Comparison of ENCODE assay signal across 16 cellular contexts in genomic region chr16:27718767-27719445, GRCh38.
DNase-seq lines count a peak whose midpoint lies in the region; ATAC-seq and TF ChIP-seq lines count a peak whose summit lies in the region.
"Had no signal": no experiment of that assay in that cellular context is flagged by ENCODE, and none has a peak within 500 bp of the region (broad histone marks: within the 10 kb centered on the region; RNA-seq: fewer than 3 reads in every experiment).

No MANE protein-coding gene starts in this region.

- WGBS in suprapubic skin = 82% methylated on average over 7 of the region's 7 CpGs

- TF ChIP-seq EP300 in suprapubic skin (IDR thresholded peaks at IDR 0.05) = no peak

- H3K4me3 Mint-ChIP-seq in CD4-positive, alpha-beta memory T cell = peak overlapping the region in 1 of 8 donors; percentile 27
- no peak overlapping the region for H3K4me3 Mint-ChIP-seq in WTC11
- H3K4me3 Mint-ChIP-seq in activated T-helper 17 cell treated with anti-CD3 and anti-CD28 coated beads, Interleukin-2, amount 50 U/mL, for 72 hours = no peak overlapping the region
- H3K4me3 Mint-ChIP-seq: activated naive CD4-positive, alpha-beta T cell treated with anti-CD3 and anti-CD28 coated beads, Interleukin-2, amount 50 U/mL, for 24 hours; type B pancreatic cell had no signal

- no peaks in the 10 kb centered on the region for H3K9me3 ChIP-seq in CD4-positive, alpha-beta memory T cell (ENCODE audit: control insufficient read depth in 1 of 2, low read length in 2 of 2)
- no peaks in the 10 kb centered on the region for H3K9me3 ChIP-seq in suprapubic skin

- peaks cover 5% of the 10 kb centered on the region for H3K4me1 ChIP-seq in CD4-positive, alpha-beta memory T cell (ENCODE audit: insufficient read depth, low read length)
- H3K4me1 ChIP-seq in suprapubic skin = peaks cover 30% of the 10 kb centered on the region

- no peak for DNase-seq in CD4-positive, alpha-beta memory T cell
- DNase-seq in WTC11 (ENCODE audit: low spot score) = no peak
- peak in 50 of 51 donors; percentile 13 to 95 (median 80) for DNase-seq in hypothalamus (lab: John Stamatoyannopoulos, UW)
- DNase-seq in posterior vena cava (ENCODE audit: low spot score) = peak; percentile 53
- DNase-seq in suprapubic skin (ENCODE audit: low spot score in 2 of 2) = no peak
- DNase-seq: AML-193; DMS79 treated with DMSO at 0.1 percent for 48 hours; NCI-H2171; NK-92 treated with Interleukin-12 subunit alpha and Interleukin-12 subunit beta, amount 100 ng/mL, for 24 hours had no signal

- ATAC-seq in WTC11 (no peak), HG03095 (IDR thresholded peaks at IDR 0.05; ENCODE audit: unreplicated experiment) (no peak), GM19452 (IDR thresholded peaks at IDR 0.05; ENCODE audit: unreplicated experiment) (no peak)
- ATAC-seq in activated T-helper 17 cell treated with anti-CD3 and anti-CD28 coated beads, Interleukin-2, amount 50 U/mL, for 72 hours (replicated peaks) = no peak
- ATAC-seq: Right ventricle myocardium inferior had no signal

- H3K27ac ChIP-seq in CD4-positive, alpha-beta memory T cell (ENCODE audit: low read depth, low read length) = no peak overlapping the region
- H3K27ac ChIP-seq in suprapubic skin = no peak overlapping the region
- H3K27ac ChIP-seq: hepatocyte had no signal

- no peaks in the 10 kb centered on the region for H3K36me3 ChIP-seq in CD4-positive, alpha-beta memory T cell (ENCODE audit: insufficient read depth, low read length)
- no peaks in the 10 kb centered on the region for H3K36me3 ChIP-seq in suprapubic skin

- CTCF ChIA-PET in CD4-positive, alpha-beta memory T cell (lab: Charles Lee; ENCODE audit: partially characterized antibody) = no interaction called here
- CTCF ChIA-PET in WTC11 (lab: Charles Lee) = interaction anchor here (1.1 to 6.1 kb wide), 4 partner anchors 20 to 149 kb away, joined by 3 to 25 read pairs (median 4); no protein-coding TSS in a partner anchor

- no peak overlapping the region for H3K4me3 ChIP-seq in CD4-positive, alpha-beta memory T cell (ENCODE audit: low read length in 2 of 2)
- no peak overlapping the region for H3K4me3 ChIP-seq in suprapubic skin
- H3K4me3 ChIP-seq: hepatocyte had no signal

- no peaks in the 10 kb centered on the region for H3K27me3 Mint-ChIP-seq in CD4-positive, alpha-beta memory T cell
- H3K27me3 Mint-ChIP-seq in WTC11 (ENCODE audit: low read depth) = no peaks in the 10 kb centered on the region
- no peaks in the 10 kb centered on the region for H3K27me3 Mint-ChIP-seq in activated T-helper 17 cell treated with anti-CD3 and anti-CD28 coated beads, Interleukin-2, amount 50 U/mL, for 72 hours
- H3K27me3 Mint-ChIP-seq: activated naive CD4-positive, alpha-beta T cell treated with anti-CD3 and anti-CD28 coated beads, Interleukin-2, amount 50 U/mL, for 24 hours; type B pancreatic cell had no signal

- H3K9me3 Mint-ChIP-seq in CD4-positive, alpha-beta memory T cell = no peaks in the 10 kb centered on the region
- H3K9me3 Mint-ChIP-seq in WTC11 = no peaks in the 10 kb centered on the region; the same call in 1 of the 2 replicates
- H3K9me3 Mint-ChIP-seq in activated T-helper 17 cell treated with anti-CD3 and anti-CD28 coated beads, Interleukin-2, amount 50 U/mL, for 72 hours = no peaks in the 10 kb centered on the region
- H3K9me3 Mint-ChIP-seq: activated naive CD4-positive, alpha-beta T cell treated with anti-CD3 and anti-CD28 coated beads, Interleukin-2, amount 50 U/mL, for 24 hours; type B pancreatic cell had no signal

- intact Hi-C loops in CD4-positive, alpha-beta memory T cell (cut with micrococcal nuclease) = no loop called here
- intact Hi-C loops in posterior vena cava (cut with DNase I) = no loop called here

- H3K27ac Mint-ChIP-seq in CD4-positive, alpha-beta memory T cell = peak overlapping the region in 4 of 7 donors; percentile 22 to 57 (median 39)
- H3K27ac Mint-ChIP-seq in WTC11 = no peak overlapping the region
- no peak overlapping the region for H3K27ac Mint-ChIP-seq in activated T-helper 17 cell treated with anti-CD3 and anti-CD28 coated beads, Interleukin-2, amount 50 U/mL, for 72 hours
- H3K27ac Mint-ChIP-seq: activated naive CD4-positive, alpha-beta T cell treated with anti-CD3 and anti-CD28 coated beads, Interleukin-2, amount 50 U/mL, for 24 hours; type B pancreatic cell had no signal

- H3K36me3 Mint-ChIP-seq in CD4-positive, alpha-beta memory T cell = peaks cover 19 to 40% of the 10 kb centered on the region in 2 donors
- no peaks in the 10 kb centered on the region for H3K36me3 Mint-ChIP-seq in WTC11
- H3K36me3 Mint-ChIP-seq in activated T-helper 17 cell treated with anti-CD3 and anti-CD28 coated beads, Interleukin-2, amount 50 U/mL, for 72 hours (ENCODE audit: low read depth) = no peaks in the 10 kb centered on the region

- POLR2A ChIA-PET in CD4-positive, alpha-beta memory T cell (lab: Charles Lee; ENCODE audit: partially characterized antibody) = no interaction called here
- POLR2A ChIA-PET in WTC11 (lab: Charles Lee) = no interaction called here

- H3K4me1 Mint-ChIP-seq in CD4-positive, alpha-beta memory T cell = peaks cover 5 to 18% (median 11%) of the 10 kb centered on the region in 4 donors
- peaks cover 23% of the 10 kb centered on the region for H3K4me1 Mint-ChIP-seq in WTC11
- no peaks in the 10 kb centered on the region for H3K4me1 Mint-ChIP-seq in activated T-helper 17 cell treated with anti-CD3 and anti-CD28 coated beads, Interleukin-2, amount 50 U/mL, for 72 hours
- H3K4me1 Mint-ChIP-seq: activated naive CD4-positive, alpha-beta T cell treated with anti-CD3 and anti-CD28 coated beads, Interleukin-2, amount 50 U/mL, for 24 hours had no signal

- no peak for TF ChIP-seq POLR2A in suprapubic skin (IDR thresholded peaks at IDR 0.05)

- TF ChIP-seq CTCF in WTC11 (IDR thresholded peaks at IDR 0.05) (no peak), suprapubic skin (IDR thresholded peaks at IDR 0.05) (no peak)

- no peaks in the 10 kb centered on the region for H3K27me3 ChIP-seq in CD4-positive, alpha-beta memory T cell (ENCODE audit: insufficient read depth, low read length)
- H3K27me3 ChIP-seq in suprapubic skin = no peaks in the 10 kb centered on the region
- H3K27me3 ChIP-seq: hepatocyte had no signal

TF ChIP-seq in WTC11, 78 proteins besides CTCF, POLR2A, EP300 and RAD21:
- peak; percentile 22; the same call in 1 of the 2 replicates for TF ChIP-seq HMGA2 (CRISPR knock-in tag; IDR thresholded peaks at IDR 0.05)
- no peak for TF ChIP-seq ZNF671 (CRISPR knock-in tag; IDR thresholded peaks at IDR 0.05)

Comparison
In these comparisons a context has a peak if more than half of its experiments do, and no peak if none do; other contexts are left out.
1. DNase-seq: peak in hypothalamus (50 of 51) and posterior vena cava (single experiment); none in CD4-positive, alpha-beta memory T cell (0 of 5), WTC11 (single experiment) and suprapubic skin (0 of 2).
2. H3K27ac Mint-ChIP-seq: peak in CD4-positive, alpha-beta memory T cell (4 of 7); none in WTC11 (single experiment) and activated T-helper 17 cell treated with anti-CD3 and anti-CD28 coated beads, Interleukin-2, amount 50 U/mL, for 72 hours (single experiment).